In genomic region chr22:32617883-32618282, GRCh38 we compare ENCODE assay signal across 17 cellular contexts.
DNase-seq lines count a peak whose midpoint lies in the region; ATAC-seq and TF ChIP-seq lines count a peak whose summit lies in the region.
"Had no signal": no experiment of that assay in that cellular context is flagged by ENCODE, and none has a peak within 500 bp of the region (broad histone marks: within the 10 kb centered on the region; RNA-seq: fewer than 3 reads in every experiment).

No MANE protein-coding gene starts in this region.

- H3K27ac ChIP-seq in thoracic aorta: peak overlapping the region; percentile 79 to 86
- H3K27ac ChIP-seq: SJSA1 had no signal

- no peak for TF ChIP-seq CTCF in fibroblast of the aortic adventitia (IDR thresholded peaks at IDR 0.05; ENCODE audit: insufficient read depth, low read length)
- no peak for TF ChIP-seq CTCF in nephron (IDR thresholded peaks at IDR 0.05; ENCODE audit: unreplicated experiment in 3 of 3)
- TF ChIP-seq CTCF in thoracic aorta (IDR thresholded peaks at IDR 0.05): no peak

- H3K4me3 ChIP-seq in adipocyte (ENCODE audit: low read length) (no peak overlapping the region), fibroblast of the aortic adventitia (ENCODE audit: low read depth, low read length) (no peak overlapping the region), thoracic aorta (no peak overlapping the region)
- H3K4me3 ChIP-seq: SJSA1 had no signal

- H3K27me3 Mint-ChIP-seq in nephron (ENCODE audit: low read depth): no peaks in the 10 kb centered on the region
- H3K27me3 Mint-ChIP-seq in natural killer cell treated with Interleukin-12 subunit alpha and Interleukin-12 subunit beta and Interleukin-15 and Interleukin-18, amount 100 ng/mL, for 72 hours: no peaks in the 10 kb centered on the region
- H3K27me3 Mint-ChIP-seq: activated naive CD8-positive, alpha-beta T cell treated with anti-CD3 and anti-CD28 coated beads, Interleukin-2, amount 50 U/mL, for 24 hours; type B pancreatic cell had no signal

- no peak overlapping the region for H3K4me3 Mint-ChIP-seq in nephron
- H3K4me3 Mint-ChIP-seq in natural killer cell treated with Interleukin-12 subunit alpha and Interleukin-12 subunit beta and Interleukin-15 and Interleukin-18, amount 100 ng/mL, for 72 hours: no peak overlapping the region
- H3K4me3 Mint-ChIP-seq: activated naive CD8-positive, alpha-beta T cell treated with anti-CD3 and anti-CD28 coated beads, Interleukin-2, amount 50 U/mL, for 24 hours; type B pancreatic cell had no signal

- peaks cover 54% of the 10 kb centered on the region for H3K4me1 Mint-ChIP-seq in nephron
- H3K4me1 Mint-ChIP-seq in natural killer cell treated with Interleukin-12 subunit alpha and Interleukin-12 subunit beta and Interleukin-15 and Interleukin-18, amount 100 ng/mL, for 72 hours (ENCODE audit: low read depth in 2 of 2): no peaks in the 10 kb centered on the region
- H3K4me1 Mint-ChIP-seq: activated naive CD8-positive, alpha-beta T cell treated with anti-CD3 and anti-CD28 coated beads, Interleukin-2, amount 50 U/mL, for 24 hours had no signal

- DNase-seq in adipocyte (ENCODE audit: low read depth): no peak
- DNase-seq in fibroblast of the aortic adventitia (ENCODE audit: low read depth): peak; percentile 26
- no peak for DNase-seq in thoracic aorta (ENCODE audit: low spot score)
- DNase-seq in natural killer cell treated with Interleukin-12 subunit alpha and Interleukin-12 subunit beta and Interleukin-15 and Interleukin-18, amount 100 ng/mL, for 72 hours (ENCODE audit: low spot score): no peak
- DNase-seq in stimulated activated naive CD4-positive, alpha-beta T cell treated with Interleukin-2 at 50 U/mL for 16 hours (lab: John Stamatoyannopoulos, UW): no peak
- DNase-seq in occipital lobe (lab: John Stamatoyannopoulos, UW): no peak
- no peak for DNase-seq in LoVo (ENCODE audit: low spot score)
- DNase-seq: activated naive CD8-positive, alpha-beta T cell treated with anti-CD3 and anti-CD28 coated beads, Interleukin-2, amount 50 U/mL, for 24 hours; activated T-cell treated with anti-CD3 and anti-CD28 coated beads, Interleukin-2, amount 50 U/mL, for 48 hours; Calu3; cortex of kidney; erythroblast; hippocampal formation; Kasumi-1 had no signal

- no peaks in the 10 kb centered on the region for H3K36me3 Mint-ChIP-seq in nephron (ENCODE audit: low read depth)
- no peaks in the 10 kb centered on the region for H3K36me3 Mint-ChIP-seq in natural killer cell treated with Interleukin-12 subunit alpha and Interleukin-12 subunit beta and Interleukin-15 and Interleukin-18, amount 100 ng/mL, for 72 hours
- H3K36me3 Mint-ChIP-seq: type B pancreatic cell had no signal

- H3K9me3 Mint-ChIP-seq in nephron: peaks cover 2% of the 10 kb centered on the region
- no peaks in the 10 kb centered on the region for H3K9me3 Mint-ChIP-seq in natural killer cell treated with Interleukin-12 subunit alpha and Interleukin-12 subunit beta and Interleukin-15 and Interleukin-18, amount 100 ng/mL, for 72 hours

- H3K9me3 ChIP-seq in adipocyte (ENCODE audit: control insufficient read depth, low read length) (peaks cover 23% of the 10 kb centered on the region), thoracic aorta (peaks cover 6% of the 10 kb centered on the region)

- H3K27me3 ChIP-seq in adipocyte (replicated peaks; ENCODE audit: control insufficient read depth, insufficient read depth, low read length) (peaks cover 8% of the 10 kb centered on the region), thoracic aorta (replicated peaks; ENCODE audit: insufficient read depth) (no peaks in the 10 kb centered on the region)
- H3K27me3 ChIP-seq: SJSA1 had no signal

- H3K4me1 ChIP-seq in adipocyte (ENCODE audit: control insufficient read depth, insufficient read depth, low read length) (peaks cover 45% of the 10 kb centered on the region), thoracic aorta (ENCODE audit: control insufficient read depth in 1 of 2, low read depth in 2 of 2) (peaks cover 22 to 49% of the 10 kb centered on the region in 2 donors)

- H3K36me3 ChIP-seq in adipocyte (ENCODE audit: control insufficient read depth, insufficient read depth, low read length, severe bottlenecking): no peaks in the 10 kb centered on the region
- no peaks in the 10 kb centered on the region for H3K36me3 ChIP-seq in thoracic aorta
- H3K36me3 ChIP-seq: SJSA1 had no signal

- peak overlapping the region; percentile 81 for H3K9ac ChIP-seq in adipocyte (ENCODE audit: low read length)

- ATAC-seq in thoracic aorta (ENCODE audit: insufficient number of reproducible peaks, low FRiP score, low read depth): no peak
- no peak for ATAC-seq in natural killer cell treated with Interleukin-12 subunit alpha and Interleukin-12 subunit beta and Interleukin-15 and Interleukin-18, amount 100 ng/mL, for 72 hours
- ATAC-seq: activated naive CD8-positive, alpha-beta T cell treated with anti-CD3 and anti-CD28 coated beads, Interleukin-2, amount 50 U/mL, for 24 hours had no signal

- H3K27ac Mint-ChIP-seq in nephron: peak overlapping the region; percentile 78 to 85 (median 81)
- H3K27ac Mint-ChIP-seq in natural killer cell treated with Interleukin-12 subunit alpha and Interleukin-12 subunit beta and Interleukin-15 and Interleukin-18, amount 100 ng/mL, for 72 hours: no peak overlapping the region
- H3K27ac Mint-ChIP-seq: activated naive CD8-positive, alpha-beta T cell treated with anti-CD3 and anti-CD28 coated beads, Interleukin-2, amount 50 U/mL, for 24 hours; type B pancreatic cell had no signal

Comparison
In these comparisons a context has a peak if more than half of its experiments do, and no peak if none do; other contexts are left out.
1. H3K27ac Mint-ChIP-seq: peak in nephron (3 of 3); none in natural killer cell treated with Interleukin-12 subunit alpha and Interleukin-12 subunit beta and Interleukin-15 and Interleukin-18, amount 100 ng/mL, for 72 hours (0 of 2).